ENCODE assay signal across 9 cellular contexts in the genomic region with DNA sequence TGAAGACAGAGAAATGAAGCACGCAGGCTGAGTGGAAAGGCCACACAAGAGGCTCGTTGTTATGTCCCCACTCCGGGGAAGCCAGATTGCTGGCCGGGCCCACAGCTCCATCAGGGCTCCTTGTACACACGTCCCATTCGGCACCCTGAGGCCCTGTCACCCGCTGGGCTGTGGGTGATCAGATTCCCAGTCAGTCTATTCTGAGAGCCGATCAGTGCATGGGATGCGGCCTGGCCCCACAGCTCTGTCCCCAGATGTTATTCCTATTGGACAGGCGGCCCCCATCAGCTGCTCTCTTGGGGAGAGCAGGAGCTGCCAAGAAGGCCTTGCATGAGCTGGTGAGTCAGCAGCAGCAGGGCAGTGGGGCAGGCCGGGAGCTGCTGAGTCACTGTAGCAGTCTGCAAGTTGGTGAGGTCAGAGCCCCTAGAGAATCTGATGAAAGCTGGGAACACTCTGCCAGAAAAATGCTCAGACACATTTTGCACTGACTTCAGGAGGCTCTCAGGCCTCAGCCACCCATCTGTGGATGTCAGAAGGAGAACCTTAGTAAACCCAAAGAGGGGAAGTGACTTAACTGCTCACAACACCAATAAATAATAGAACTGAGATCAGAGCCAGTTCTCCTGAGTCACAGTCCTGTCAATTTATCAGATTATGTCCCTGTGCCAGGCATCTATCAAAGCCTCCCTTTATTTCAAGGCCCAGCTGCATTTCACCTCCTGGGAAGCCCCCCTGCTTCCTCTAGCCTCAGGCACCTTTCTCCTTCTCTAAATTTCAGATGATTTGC. TPM values are rescaled to one million over a fixed set of nuclear protein-coding genes. Genes with fewer than 3 reads are reported as not detected.
DNase-seq lines count a peak whose midpoint lies in the region; ATAC-seq, FAIRE-seq and TF ChIP-seq lines count a peak whose summit lies in the region.
"Had no signal": no experiment of that assay in that cellular context is flagged by ENCODE, and none has a peak within 500 bp of the region (broad histone marks: within the 10 kb centered on the region; RNA-seq: fewer than 3 reads in every experiment).

No MANE protein-coding gene starts in this region.

- peak overlapping the region; percentile 89 to 96 (median 91) for H3K27ac Mint-ChIP-seq in nephron

- H3K27me3 Mint-ChIP-seq in nephron (ENCODE audit: low read depth) = peaks cover 3% of the 10 kb centered on the region

- H3K9me3 Mint-ChIP-seq in nephron = no peaks in the 10 kb centered on the region

- H3K36me3 Mint-ChIP-seq in nephron (ENCODE audit: low read depth) = no peaks in the 10 kb centered on the region

- no peak overlapping the region for H3K4me3 ChIP-seq in fibroblast of villous mesenchyme (ENCODE audit: low read depth, low read length)

- no peak overlapping the region for H3K4me3 Mint-ChIP-seq in nephron

- no peak for FAIRE-seq in urothelium cell line (lab: Jason Lieb, UNC)
- FAIRE-seq: TTC549 had no signal

- DNase-seq in COLO829 (ENCODE audit: low spot score) = peak; percentile 77
- DNase-seq in HCEC 1CT = peak; percentile 100
- peak; percentile 13 for DNase-seq in NCI-H2227 treated with DMSO at 0.1 percent for 48 hours (lab: John Stamatoyannopoulos, UW)
- DNase-seq in activated T-cell treated with anti-CD3 and anti-CD28 coated beads, Interleukin-2, amount 50 U/mL, for 48 hours = peak; percentile 50 to 64
- peak; percentile 100 for DNase-seq in fibroblast of villous mesenchyme (ENCODE audit: low read depth)
- peak; percentile 97 for DNase-seq in urothelium cell line (ENCODE audit: low spot score)

- TF ChIP-seq CTCF in fibroblast of villous mesenchyme (IDR thresholded peaks at IDR 0.05; ENCODE audit: insufficient read depth, low read depth, low read length) (no peak), nephron (IDR thresholded peaks at IDR 0.05; ENCODE audit: unreplicated experiment in 3 of 3) (no peak)

- peaks cover 15% of the 10 kb centered on the region for H3K4me1 Mint-ChIP-seq in nephron

- ATAC-seq in GM21528 (IDR thresholded peaks at IDR 0.05; ENCODE audit: low FRiP score, unreplicated experiment) = no peak

RNA-seq across cellular contexts. Expression of gene PSAP, which starts 9.4 kb away (rescaled TPM):
- total RNA-seq in fibroblast of villous mesenchyme = 521 and 543 TPM in 2 replicates

Comparison
In these comparisons a context has a peak if more than half of its experiments do, and no peak if none do; other contexts are left out.
1. DNase-seq: peak in every context shown above with its lines; median percentile 100 in HCEC 1CT; 100 in fibroblast of villous mesenchyme; 97 in urothelium cell line; 77 in COLO829; 57 in activated T-cell treated with anti-CD3 and anti-CD28 coated beads, Interleukin-2, amount 50 U/mL, for 48 hours; 13 in NCI-H2227 treated with DMSO at 0.1 percent for 48 hours.